Comparison of ENCODE assay signal across 8 cellular contexts in the genomic region with DNA sequence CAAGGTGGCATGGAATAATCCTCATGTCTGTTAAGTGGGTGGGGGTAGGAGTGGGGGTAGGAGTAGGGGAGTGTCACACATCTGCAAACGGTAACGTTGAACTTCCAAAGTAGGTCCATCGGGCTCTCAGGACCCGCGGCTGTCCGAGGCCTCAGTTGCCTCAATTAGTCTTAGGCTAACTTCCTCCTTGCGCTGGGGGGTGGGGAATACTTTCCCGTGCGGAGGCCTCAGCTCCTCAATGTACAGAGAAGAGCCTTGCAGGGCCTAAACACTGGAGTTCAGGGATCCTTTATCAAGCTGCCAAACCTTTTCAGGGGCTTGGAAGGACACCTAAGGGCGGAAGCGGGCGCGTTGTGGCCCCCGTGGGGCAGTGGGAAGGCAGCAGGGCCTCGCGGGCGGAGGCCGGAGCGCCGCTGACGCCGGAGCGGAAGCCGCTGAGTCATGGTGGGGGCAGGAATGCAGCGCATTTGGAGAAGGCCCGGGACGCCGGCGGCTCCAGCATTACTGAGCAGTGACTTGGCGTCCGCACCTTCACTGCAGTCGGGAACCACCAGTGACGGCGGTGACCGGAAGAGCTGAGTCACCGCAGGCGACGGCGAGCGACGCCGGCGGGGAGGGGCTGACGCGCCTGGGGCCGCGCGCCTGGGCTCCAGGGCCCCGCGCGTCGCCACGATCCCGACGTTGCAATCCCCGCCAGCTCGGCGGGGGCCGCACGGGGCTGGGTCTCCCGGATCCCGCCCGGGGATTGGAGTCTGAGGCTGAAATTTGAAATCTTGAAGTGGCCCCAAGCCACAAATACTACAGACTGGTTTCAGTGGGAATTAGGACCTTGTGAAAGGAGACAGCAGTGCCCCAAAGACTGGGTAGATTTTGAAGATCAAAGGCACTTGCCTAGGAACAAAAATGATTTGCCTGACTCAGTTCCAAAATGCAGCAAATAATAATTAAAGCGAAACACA. TPM values are rescaled to one million over a fixed set of nuclear protein-coding genes. Genes with fewer than 3 reads are reported as not detected.
DNase-seq lines count a peak whose midpoint lies in the region; ATAC-seq lines count a peak whose summit lies in the region.

No MANE protein-coding gene starts in this region.

- peak overlapping the region; percentile 62; the same call in 1 of the 2 replicates for H3K4me3 ChIP-seq in GM08714 (ENCODE audit: low read length)

- peak; percentile 94 for ATAC-seq in HG02571 (IDR thresholded peaks at IDR 0.05; ENCODE audit: unreplicated experiment)

- peaks cover 35% of the 10 kb centered on the region for H3K4me1 Mint-ChIP-seq in activated naive CD4-positive, alpha-beta T cell treated with anti-CD3 and anti-CD28 coated beads for 36 hours (ENCODE audit: low read depth)

- intact Hi-C loops in activated naive CD4-positive, alpha-beta T cell treated with anti-CD3 and anti-CD28 coated beads for 36 hours (cut with micrococcal nuclease): loop anchor here (1.0 to 10.0 kb wide), 10 partner anchors 20 to 941 kb away; a partner anchor contains a TSS

- H3K4me3 Mint-ChIP-seq in activated naive CD4-positive, alpha-beta T cell treated with anti-CD3 and anti-CD28 coated beads for 36 hours: peak overlapping the region; percentile 66

- H3K36me3 Mint-ChIP-seq in activated naive CD4-positive, alpha-beta T cell treated with anti-CD3 and anti-CD28 coated beads for 36 hours (ENCODE audit: low read depth): no peaks in the 10 kb centered on the region

- CTCF ChIA-PET in activated naive CD4-positive, alpha-beta T cell treated with anti-CD3 and anti-CD28 coated beads for 36 hours (lab: Charles Lee): interaction anchor here (0.7 kb wide), 1 partner anchor 188 kb away, joined by 4 read pairs; no protein-coding TSS in a partner anchor

- peak overlapping the region; percentile 95 for H3K27ac ChIP-seq in substantia nigra (ENCODE audit: low read depth, low read length, poor library complexity, severe bottlenecking)

- in situ Hi-C loops in SK-MEL-5 (cut with HindIII; ENCODE audit: low pct_unique_long_range_greater_than_20kb, low sequenced_read_pairs): no loop called here

- H3K27ac Mint-ChIP-seq in activated naive CD4-positive, alpha-beta T cell treated with anti-CD3 and anti-CD28 coated beads for 36 hours: peak overlapping the region; percentile 73

- no peaks in the 10 kb centered on the region for H3K9me3 Mint-ChIP-seq in activated naive CD4-positive, alpha-beta T cell treated with anti-CD3 and anti-CD28 coated beads for 36 hours

- H3K27me3 Mint-ChIP-seq in activated naive CD4-positive, alpha-beta T cell treated with anti-CD3 and anti-CD28 coated beads for 36 hours (ENCODE audit: low read depth): no peaks in the 10 kb centered on the region

- peak; percentile 83 for DNase-seq in NAMALWA (ENCODE audit: low spot score)
- DNase-seq in SK-MEL-5 (ENCODE audit: low read depth, low spot score): peak; percentile 81
- DNase-seq in activated naive CD4-positive, alpha-beta T cell treated with anti-CD3 and anti-CD28 coated beads for 36 hours: peak; percentile 91
- peak; percentile 76 for DNase-seq in germinal center (ENCODE audit: low spot score)
- DNase-seq in non-pigmented ciliary epithelial cell (ENCODE audit: low read depth): peak; percentile 85
- peak; percentile 40 to 95 (median 82) for DNase-seq in substantia nigra (lab: John Stamatoyannopoulos, UW)

RNA-seq across cellular contexts. Expression of a gene that starts 20.2 kb away (rescaled TPM):
- 177 and 200 TPM in 2 replicates for total RNA-seq in SK-MEL-5 (2014; rRNA removed; shearing (Covaris generic))
- 112 and 160 TPM in 2 replicates for polyA plus RNA-seq in SK-MEL-5 (2015; cell fraction: cytosol; rRNA removed)
- 79.5 and 82.6 TPM in 2 replicates for polyA plus RNA-seq in SK-MEL-5 (2015; cell fraction: nucleus; rRNA removed)
- 100 to 1,000 TPM; 164 to 177 TPM for total RNA-seq in activated naive CD4-positive, alpha-beta T cell treated with anti-CD3 and anti-CD28 coated beads for 36 hours

RNA-seq across cellular contexts. Expression of a gene that starts 49.8 kb away (rescaled TPM):
- 35.4 and 54.2 TPM in 2 replicates for total RNA-seq in SK-MEL-5 (2014; rRNA removed; shearing (Covaris generic))
- polyA plus RNA-seq in SK-MEL-5 (2015; cell fraction: cytosol; rRNA removed): 30.9 and 35.9 TPM in 2 replicates
- 55.5 and 84.5 TPM in 2 replicates for polyA plus RNA-seq in SK-MEL-5 (2015; cell fraction: nucleus; rRNA removed)
- 10 to 100 TPM; 27.8 to 30.5 TPM for total RNA-seq in activated naive CD4-positive, alpha-beta T cell treated with anti-CD3 and anti-CD28 coated beads for 36 hours

Comparison
In these comparisons a context has a peak if more than half of its experiments do, and no peak if none do; other contexts are left out.
1. Peak in every context shown above with its lines: DNase-seq, ATAC-seq, H3K4me3 ChIP-seq and H3K27ac ChIP-seq.